In genomic region chr6:32107447-32107846, GRCh38 we compare ENCODE assay signal across 11 cellular contexts. TPM values are rescaled to one million over a fixed set of nuclear protein-coding genes. Genes with fewer than 3 reads are reported as not detected.
DNase-seq lines count a peak whose midpoint lies in the region; ATAC-seq and TF ChIP-seq lines count a peak whose summit lies in the region.
"Had no signal": no experiment of that assay in that cellular context is flagged by ENCODE, and none has a peak within 500 bp of the region (broad histone marks: within the 10 kb centered on the region; RNA-seq: fewer than 3 reads in every experiment).

No MANE protein-coding gene starts in this region.

- peaks cover 19% of the 10 kb centered on the region for H3K27me3 Mint-ChIP-seq in GM23338 (ENCODE audit: insufficient read depth, low read depth, poor library complexity)

- TF ChIP-seq CTCF in GM23338 (conservative IDR thresholded peaks at IDR 0.05; ENCODE audit: low read depth in 2 of 2) (no peak), left lung (IDR thresholded peaks at IDR 0.05) (no peak)

- H3K9me2 ChIP-seq in GM23338 (ENCODE audit: insufficient read depth): no peaks in the 10 kb centered on the region; the same call in 1 of the 2 replicates

- H3F3A ChIP-seq in GM23338 (replicated peaks; ENCODE audit: low read depth): no peaks in the 10 kb centered on the region

- H3K4me2 ChIP-seq in GM23338: peak overlapping the region; percentile 68; the same call in 1 of the 2 replicates

- H3K4me3 ChIP-seq in GM23338 (no peak overlapping the region), left lung (peak overlapping the region in 1 of 2 donors; percentile 40), subcutaneous abdominal adipose tissue (ENCODE audit: low read depth in 1 of 5, low read length in 5 of 5) (peak overlapping the region; percentile 2 to 88 (median 64))

- peaks cover 2% of the 10 kb centered on the region; the same call in 1 of the 3 replicates for H3K9me3 Mint-ChIP-seq in GM23338
- H3K9me3 Mint-ChIP-seq: activated naive CD4-positive, alpha-beta T cell treated with anti-CD3 and anti-CD28 coated beads, Interleukin-2, amount 50 U/mL, for 72 hours; CD4-positive, alpha-beta memory T cell had no signal

- ATAC-seq in GM23338: no peak
- ATAC-seq in left lung: no peak
- no peak for ATAC-seq in GM18861 (IDR thresholded peaks at IDR 0.05; ENCODE audit: unreplicated experiment)

- H3K36me3 ChIP-seq in GM23338 (ENCODE audit: insufficient read depth): no peaks in the 10 kb centered on the region
- peaks cover 0 to 4% of the 10 kb centered on the region in 2 donors for H3K36me3 ChIP-seq in left lung
- H3K36me3 ChIP-seq in subcutaneous abdominal adipose tissue (ENCODE audit: control insufficient read depth in 5 of 5, insufficient read depth in 5 of 5, low read length in 5 of 5): peaks cover 0 to 5% (median 0%) of the 10 kb centered on the region in 5 donors

- H3K4me1 ChIP-seq in GM23338 (ENCODE audit: insufficient read depth) (peaks cover 13% of the 10 kb centered on the region; the same call in 1 of the 2 replicates), left lung (peaks cover 6 to 34% of the 10 kb centered on the region in 2 donors), subcutaneous abdominal adipose tissue (ENCODE audit: control insufficient read depth in 5 of 5, insufficient read depth in 5 of 5, low read length in 5 of 5) (peaks cover 6 to 59% (median 52%) of the 10 kb centered on the region in 5 donors)

- peak overlapping the region in 2 of 5 donors; percentile 35 to 58 for H3K9ac ChIP-seq in subcutaneous abdominal adipose tissue (ENCODE audit: low read length in 5 of 5)

- H3K9me3 ChIP-seq in left lung (no peaks in the 10 kb centered on the region), subcutaneous abdominal adipose tissue (ENCODE audit: control insufficient read depth in 5 of 5, low read length in 5 of 5) (no peaks in the 10 kb centered on the region)

- H3K27me3 ChIP-seq in GM23338 (ENCODE audit: insufficient read depth) (peaks cover 8% of the 10 kb centered on the region; the same call in 1 of the 2 replicates), left lung (peaks cover 0 to 44% of the 10 kb centered on the region in 2 donors), subcutaneous abdominal adipose tissue (ENCODE audit: control insufficient read depth in 5 of 5, insufficient read depth in 4 of 5, low read length in 5 of 5) (peaks cover 2 to 28% (median 17%) of the 10 kb centered on the region in 5 donors)

- no peak overlapping the region for H3K27ac ChIP-seq in GM23338 (ENCODE audit: low read depth)
- H3K27ac ChIP-seq in angular gyrus (ENCODE audit: low read depth, low read length): peak overlapping the region; percentile 53
- peak overlapping the region; percentile 66 to 77 for H3K27ac ChIP-seq in left lung
- H3K27ac ChIP-seq in subcutaneous abdominal adipose tissue (ENCODE audit: low read depth, low read length): peak overlapping the region; percentile 71

- H3K27ac Mint-ChIP-seq in GM23338: no peak overlapping the region

- H2AFZ ChIP-seq in GM23338: no peak overlapping the region

- no peaks in the 10 kb centered on the region; the same call in none of the 2 replicates for H4K20me1 ChIP-seq in GM23338 (replicated peaks; ENCODE audit: insufficient read depth)

- intact Hi-C loops in left lung (cut with DNase I): no loop called here

- no peaks in the 10 kb centered on the region for H3K79me2 ChIP-seq in GM23338 (replicated peaks; ENCODE audit: insufficient read depth)

- H3K4me3 Mint-ChIP-seq in GM23338: no peak overlapping the region

- no peaks in the 10 kb centered on the region for H3K36me3 Mint-ChIP-seq in GM23338 (ENCODE audit: low read depth)
- H3K36me3 Mint-ChIP-seq: activated naive CD4-positive, alpha-beta T cell treated with anti-CD3 and anti-CD28 coated beads, Interleukin-2, amount 50 U/mL, for 72 hours had no signal

- peaks cover 21% of the 10 kb centered on the region for H3K4me1 Mint-ChIP-seq in GM23338

- DNase-seq in GM23338 (ENCODE audit: low spot score) (no peak), left lung (no peak), COLO829 (ENCODE audit: low spot score) (no peak), NCI-H1105 (lab: John Stamatoyannopoulos, UW) (no peak), OCI-M2 (lab: John Stamatoyannopoulos, UW; ENCODE audit: unreplicated experiment) (no peak)
- DNase-seq: CD4-positive, alpha-beta memory T cell; NCI-H524 had no signal

TF ChIP-seq in GM23338, 12 proteins besides CTCF, POLR2A, EP300 and RAD21 (continues in another document):
- TF ChIP-seq JUNB (IDR thresholded peaks at IDR 0.05; ENCODE audit: unreplicated experiment) (no peak), ZNF462 (CRISPR knock-in tag; IDR thresholded peaks at IDR 0.05) (no peak)

RNA-seq across cellular contexts. Expression of gene TNXB, which starts 1.7 kb away (rescaled TPM):
- total RNA-seq in GM23338 (2014; rRNA removed; shearing (Covaris generic)): 3.4 and 6.0 TPM in 2 replicates
- polyA plus RNA-seq in GM23338 (2016; fragmentation: Nextera tagmentation; extraction: Ambion mirVana): 1.1 and 2.0 TPM in 2 replicates
- total RNA-seq in left lung: 10 to 100 TPM; 44.8 to 78.4 TPM

RNA-seq across cellular contexts. Expression of gene ATF6B, which starts 20.6 kb away (rescaled TPM):
- total RNA-seq in GM23338 (2014; rRNA removed; shearing (Covaris generic)): 21.7 and 24.9 TPM in 2 replicates
- 25.9 and 26.1 TPM in 2 replicates for polyA plus RNA-seq in GM23338 (2016; fragmentation: Nextera tagmentation; extraction: Ambion mirVana)
- total RNA-seq in left lung: 10 to 100 TPM; 70.7 to 72.1 TPM

RNA-seq across cellular contexts. Expression of gene FKBPL, which starts 22.6 kb away (rescaled TPM):
- total RNA-seq in GM23338 (2014; rRNA removed; shearing (Covaris generic)): 6.4 and 7.5 TPM in 2 replicates
- 7.6 and 9.6 TPM in 2 replicates for polyA plus RNA-seq in GM23338 (2016; fragmentation: Nextera tagmentation; extraction: Ambion mirVana)
- 1 to 10 TPM; 3.6 to 5.3 TPM for total RNA-seq in left lung

RNA-seq across cellular contexts. Expression of gene PRRT1, which starts 44.3 kb away (rescaled TPM):
- total RNA-seq in GM23338 (2014; rRNA removed; shearing (Covaris generic)): 1.2 TPM in 1 of 2 replicates, not detected in the other
- polyA plus RNA-seq in GM23338 (2016; fragmentation: Nextera tagmentation; extraction: Ambion mirVana): 1.7 and 2.7 TPM in 2 replicates
- 1 to 10 TPM; 1.0 to 1.6 TPM for total RNA-seq in left lung

RNA-seq across cellular contexts. Expression of gene PPT2, which starts 46.5 kb away (rescaled TPM):
- total RNA-seq in GM23338 (2014; rRNA removed; shearing (Covaris generic)): 12.5 and 20.6 TPM in 2 replicates
- polyA plus RNA-seq in GM23338 (2016; fragmentation: Nextera tagmentation; extraction: Ambion mirVana): 8.9 and 10.1 TPM in 2 replicates
- 10 to 100 TPM in 1 of 2 donors, 1 to 10 TPM in 1; 8.9 to 17.9 TPM for total RNA-seq in left lung
